Comparison of ENCODE assay signal across 8 cellular contexts in the genomic region with DNA sequence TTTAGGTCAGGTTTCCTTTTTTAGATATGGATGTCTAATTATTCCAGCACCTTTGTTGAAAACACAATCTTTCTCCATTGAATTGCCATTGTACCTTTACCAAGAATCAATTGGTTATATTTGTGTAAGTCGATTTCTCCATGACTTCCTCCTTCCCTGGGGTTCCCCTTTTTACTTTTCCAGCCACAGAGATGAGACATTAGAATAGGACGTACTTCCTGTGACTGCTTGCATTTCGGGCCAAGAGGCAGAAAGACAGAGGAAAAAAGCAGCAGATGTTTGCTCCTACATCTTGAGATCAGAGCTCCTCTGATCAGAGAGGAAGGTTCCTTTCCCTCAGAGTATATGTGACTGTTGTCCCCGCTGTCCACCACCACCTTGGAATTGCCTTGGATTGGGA.
DNase-seq lines count a peak whose midpoint lies in the region; ATAC-seq and TF ChIP-seq lines count a peak whose summit lies in the region.

No MANE protein-coding gene starts in this region.

- H3K27ac Mint-ChIP-seq in activated CD4-positive, alpha-beta T cell treated with anti-CD3 and anti-CD28 coated beads for 36 hours = peak overlapping the region; percentile 44

- DNase-seq in activated CD4-positive, alpha-beta T cell treated with anti-CD3 and anti-CD28 coated beads for 36 hours = no peak
- no peak for DNase-seq in activated CD4-positive, alpha-beta T cell treated with anti-CD3 and anti-CD28 coated beads for 4 hours
- DNase-seq in OCI-LY7 (ENCODE audit: low spot score) (peak; percentile 7), epithelial cell of prostate (ENCODE audit: low read depth, low spot score) (no peak), amniotic stem cell (lab: John Stamatoyannopoulos, UW) (no peak)
- DNase-seq in stimulated activated CD4-positive, alpha-beta T cell treated with anti-CD3 and anti-CD28 coated beads, Interleukin-1b, Interleukin-23, amount 100 ng/mL, for 48 hours = no peak

- peaks cover 1% of the 10 kb centered on the region; the same call in 1 of the 2 replicates for H3K36me3 ChIP-seq in OCI-LY7 (ENCODE audit: insufficient read depth, low read length)
- H3K36me3 ChIP-seq in skeletal muscle satellite cell (ENCODE audit: insufficient read depth, low read length) = no peaks in the 10 kb centered on the region

- no peaks in the 10 kb centered on the region for H3K27me3 Mint-ChIP-seq in activated CD4-positive, alpha-beta T cell treated with anti-CD3 and anti-CD28 coated beads for 36 hours

- H2AFZ ChIP-seq in OCI-LY7 (ENCODE audit: low read length) = no peak overlapping the region

- H3K27me3 ChIP-seq in skeletal muscle satellite cell (ENCODE audit: control insufficient read depth, insufficient read depth, low read length) = no peaks in the 10 kb centered on the region

- no peaks in the 10 kb centered on the region for H3K9me2 ChIP-seq in OCI-LY7 (ENCODE audit: insufficient read depth, low read length)

- no peak overlapping the region for H3K4me3 Mint-ChIP-seq in activated CD4-positive, alpha-beta T cell treated with anti-CD3 and anti-CD28 coated beads for 36 hours

- H3K9me3 ChIP-seq in OCI-LY7 (ENCODE audit: low read length) (no peaks in the 10 kb centered on the region), skeletal muscle satellite cell (replicated peaks; ENCODE audit: low read length) (no peaks in the 10 kb centered on the region)

- no peak overlapping the region for H3K27ac ChIP-seq in OCI-LY7 (ENCODE audit: low read depth, low read length, poor library complexity, severe bottlenecking)
- H3K27ac ChIP-seq in epithelial cell of prostate = peak overlapping the region; percentile 3

- no peak overlapping the region for H3K4me3 ChIP-seq in OCI-LY7 (ENCODE audit: low read depth, low read length, poor library complexity, severe bottlenecking)
- H3K4me3 ChIP-seq in skeletal muscle satellite cell (ENCODE audit: low read length) = no peak overlapping the region

- no TSS peak for BruUV-seq in OCI-LY7 (replicated peaks; lab: Mats Ljungman, UMichigan)

- CTCF ChIA-PET in activated CD4-positive, alpha-beta T cell treated with anti-CD3 and anti-CD28 coated beads for 36 hours (lab: Charles Lee) = interaction anchor here (1.0 to 1.1 kb wide), 2 partner anchors 76 to 341 kb away, joined by 3 to 7 read pairs; no protein-coding TSS in a partner anchor
- CTCF ChIA-PET in OCI-LY7 (lab: Charles Lee; ENCODE audit: unreplicated experiment) = no interaction called here

- H3K4me1 ChIP-seq in OCI-LY7 (ENCODE audit: insufficient read depth, low read length, poor library complexity, severe bottlenecking) (peaks cover 7% of the 10 kb centered on the region), skeletal muscle satellite cell (ENCODE audit: control insufficient read depth, insufficient read depth, low read length) (peaks cover 51% of the 10 kb centered on the region)

- H3K79me2 ChIP-seq in OCI-LY7 (ENCODE audit: insufficient read depth, low read depth, low read length) = no peaks in the 10 kb centered on the region

- intact Hi-C loops in activated CD4-positive, alpha-beta T cell treated with anti-CD3 and anti-CD28 coated beads for 36 hours (cut with DNase I, micrococcal nuclease) = no loop called here
- intact Hi-C loops in OCI-LY7 (cut with micrococcal nuclease; ENCODE audit: unreplicated experiment) = loop anchor here (2.0 kb wide), 1 partner anchor 42 kb away; no protein-coding TSS in a partner anchor

- H3K4me2 ChIP-seq in OCI-LY7 (ENCODE audit: low read length) (no peak overlapping the region), skeletal muscle satellite cell (ENCODE audit: low read length) (peak overlapping the region; percentile 4)

- H3K9ac ChIP-seq in skeletal muscle satellite cell (ENCODE audit: low read depth, low read length) = peak overlapping the region; percentile 19

- no peaks in the 10 kb centered on the region for H3K9me3 Mint-ChIP-seq in activated CD4-positive, alpha-beta T cell treated with anti-CD3 and anti-CD28 coated beads for 36 hours (ENCODE audit: low read depth)

- POLR2A ChIA-PET in activated CD4-positive, alpha-beta T cell treated with anti-CD3 and anti-CD28 coated beads for 36 hours (lab: Charles Lee) = no interaction called here
- POLR2A ChIA-PET in OCI-LY7 (lab: Charles Lee) = no interaction called here

- peaks cover 8% of the 10 kb centered on the region for H3K36me3 Mint-ChIP-seq in activated CD4-positive, alpha-beta T cell treated with anti-CD3 and anti-CD28 coated beads for 36 hours (ENCODE audit: low read depth)

- peak; percentile 72 for ATAC-seq in activated CD4-positive, alpha-beta T cell treated with anti-CD3 and anti-CD28 coated beads for 36 hours
- ATAC-seq in GM18519 (IDR thresholded peaks at IDR 0.05; ENCODE audit: low FRiP score, unreplicated experiment) = no peak

- TF ChIP-seq CTCF in OCI-LY7 (conservative IDR thresholded peaks at IDR 0.05; ENCODE audit: low read length) = no peak

- peaks cover 37% of the 10 kb centered on the region for H3K4me1 Mint-ChIP-seq in activated CD4-positive, alpha-beta T cell treated with anti-CD3 and anti-CD28 coated beads for 36 hours

- peaks cover 7% of the 10 kb centered on the region for H4K20me1 ChIP-seq in OCI-LY7 (ENCODE audit: insufficient read depth, low read length)
